Comparison of ENCODE assay signal across 13 cellular contexts in genomic region chr12:123034865-123035264, GRCh38. TPM values are rescaled to one million over a fixed set of nuclear protein-coding genes. Genes with fewer than 3 reads are reported as not detected.
DNase-seq lines count a peak whose midpoint lies in the region; ATAC-seq and TF ChIP-seq lines count a peak whose summit lies in the region.
"Had no signal": no experiment of that assay in that cellular context is flagged by ENCODE, and none has a peak within 500 bp of the region (broad histone marks: within the 10 kb centered on the region; RNA-seq: fewer than 3 reads in every experiment).

No MANE protein-coding gene starts in this region.

- H3K4me1 ChIP-seq in BLaER1 (peaks cover 52% of the 10 kb centered on the region), HEK293 (ENCODE audit: control insufficient read depth, insufficient read depth, low read length) (0 out of 2 replicates have a peak, but pooled peaks cover 5% of the 10 kb centered on the region), suprapubic skin (no peaks in the 10 kb centered on the region)
- H3K4me1 ChIP-seq: psoas muscle had no signal

- POLR2A ChIA-PET in HEK293 (lab: Yijun Ruan, JAX): interaction anchor here (0.5 kb wide), 1 partner anchor 272 kb away, joined by 4 read pairs; no protein-coding TSS in a partner anchor

- no peak overlapping the region for H3K4me3 Mint-ChIP-seq in activated naive CD8-positive, alpha-beta T cell treated with anti-CD3 and anti-CD28 coated beads, Interleukin-2, amount 50 U/mL, for 24 hours
- H3K4me3 Mint-ChIP-seq: brain had no signal

- H3K9me3 Mint-ChIP-seq in activated naive CD8-positive, alpha-beta T cell treated with anti-CD3 and anti-CD28 coated beads, Interleukin-2, amount 50 U/mL, for 24 hours: no peaks in the 10 kb centered on the region
- H3K9me3 Mint-ChIP-seq: brain had no signal

- TF ChIP-seq EP300 in suprapubic skin (IDR thresholded peaks at IDR 0.05): no peak

- H3K4me2 ChIP-seq in BLaER1: peak overlapping the region; percentile 84

- DNase-seq in activated naive CD8-positive, alpha-beta T cell treated with anti-CD3 and anti-CD28 coated beads, Interleukin-2, amount 50 U/mL, for 24 hours: no peak
- DNase-seq in left kidney (ENCODE audit: low read depth, low spot score) (peak; percentile 33), suprapubic skin (ENCODE audit: low spot score in 2 of 2) (no peak), COLO668 (lab: John Stamatoyannopoulos, UW; ENCODE audit: unreplicated experiment) (no peak)
- DNase-seq: NCI-H345, psoas muscle, stomach, T-helper 2 cell had no signal

- H4K20me1 ChIP-seq in BLaER1: peaks cover 42% of the 10 kb centered on the region; the same call in 1 of the 2 replicates

- CTCF ChIA-PET in HEK293 (lab: Yijun Ruan, JAX): interaction anchor here (0.7 to 1.4 kb wide), 3 partner anchors 9 to 16 kb away, joined by 4 to 5 read pairs (median 4); no protein-coding TSS in a partner anchor

- H3K4me3 ChIP-seq in BLaER1 (peak overlapping the region; percentile 39; the same call in 1 of the 2 replicates), HEK293 (ENCODE audit: low read depth, low read length) (no peak overlapping the region), suprapubic skin (no peak overlapping the region)
- H3K4me3 ChIP-seq: psoas muscle, stomach had no signal

- H3K27ac ChIP-seq in BLaER1 (peak overlapping the region; percentile 68), HEK293 (ENCODE audit: extremely low read depth, low read depth, low read length) (no peak overlapping the region), suprapubic skin (no peak overlapping the region)
- H3K27ac ChIP-seq: psoas muscle had no signal

- no peaks in the 10 kb centered on the region for H3K9me3 ChIP-seq in BLaER1
- no peaks in the 10 kb centered on the region for H3K9me3 ChIP-seq in HEK293 (ENCODE audit: control insufficient read depth, insufficient read depth, low read depth, low read length)
- no peaks in the 10 kb centered on the region for H3K9me3 ChIP-seq in suprapubic skin
- H3K9me3 ChIP-seq: psoas muscle, stomach had no signal

- H3K27me3 ChIP-seq in BLaER1 (no peaks in the 10 kb centered on the region), suprapubic skin (no peaks in the 10 kb centered on the region)
- H3K27me3 ChIP-seq: stomach had no signal

- peak overlapping the region; percentile 79 for H3K27ac Mint-ChIP-seq in activated naive CD8-positive, alpha-beta T cell treated with anti-CD3 and anti-CD28 coated beads, Interleukin-2, amount 50 U/mL, for 24 hours

- H3K36me3 ChIP-seq in BLaER1: peaks cover 34% of the 10 kb centered on the region; the same call in 1 of the 2 replicates
- no peaks in the 10 kb centered on the region for H3K36me3 ChIP-seq in HEK293 (ENCODE audit: control insufficient read depth in 2 of 2, insufficient read depth in 1 of 2, low read length in 2 of 2)
- peaks cover 12% of the 10 kb centered on the region for H3K36me3 ChIP-seq in suprapubic skin

- peaks cover 23% of the 10 kb centered on the region for H3K4me1 Mint-ChIP-seq in activated naive CD8-positive, alpha-beta T cell treated with anti-CD3 and anti-CD28 coated beads, Interleukin-2, amount 50 U/mL, for 24 hours
- H3K4me1 Mint-ChIP-seq: brain had no signal

- TF ChIP-seq CTCF in HEK293 (tag by site-specific recombination; IDR thresholded peaks at IDR 0.05): no peak
- TF ChIP-seq CTCF in suprapubic skin (IDR thresholded peaks at IDR 0.05): no peak

- peaks cover 8% of the 10 kb centered on the region for H3K36me3 Mint-ChIP-seq in activated naive CD8-positive, alpha-beta T cell treated with anti-CD3 and anti-CD28 coated beads, Interleukin-2, amount 50 U/mL, for 24 hours (ENCODE audit: low read depth)
- H3K36me3 Mint-ChIP-seq: brain had no signal

- peak; percentile 97 for ATAC-seq in activated naive CD8-positive, alpha-beta T cell treated with anti-CD3 and anti-CD28 coated beads, Interleukin-2, amount 50 U/mL, for 24 hours
- no peak for ATAC-seq in GM18519 (IDR thresholded peaks at IDR 0.05; ENCODE audit: low FRiP score, unreplicated experiment)
- no peak for ATAC-seq in HG03432 (IDR thresholded peaks at IDR 0.05; ENCODE audit: unreplicated experiment)
- ATAC-seq: psoas muscle had no signal

- WGBS in suprapubic skin: 44% methylated on average over 4 of the region's 4 CpGs

- peak overlapping the region; percentile 48; the same call in 1 of the 2 replicates for H3K9ac ChIP-seq in BLaER1

- no peak for TF ChIP-seq POLR2A in suprapubic skin (IDR thresholded peaks at IDR 0.05)

- no peaks in the 10 kb centered on the region for H3K27me3 Mint-ChIP-seq in activated naive CD8-positive, alpha-beta T cell treated with anti-CD3 and anti-CD28 coated beads, Interleukin-2, amount 50 U/mL, for 24 hours
- H3K27me3 Mint-ChIP-seq: brain had no signal

TF ChIP-seq in HEK293, 187 proteins besides CTCF, POLR2A, EP300 and RAD21 (continues in another document):
- TF ChIP-seq ZNF280C (tag by site-specific recombination; IDR thresholded peaks at IDR 0.05) (no peak), ZBTB21 (tag by site-specific recombination; IDR thresholded peaks at IDR 0.05) (peak; percentile 41; the same call in 1 of the 2 replicates), ZNF449 (tag by site-specific recombination; IDR thresholded peaks at IDR 0.05) (no peak), KLF10 (tag by site-specific recombination; IDR thresholded peaks at IDR 0.05) (no peak), ZNF350 (tag by site-specific recombination; IDR thresholded peaks at IDR 0.05) (no peak), ZNF692 (tag by site-specific recombination; IDR thresholded peaks at IDR 0.05) (peak; percentile 40; the same call in 1 of the 2 replicates), ZNF362 (tag by site-specific recombination; IDR thresholded peaks at IDR 0.05) (no peak), ZNF394 (tag by site-specific recombination; IDR thresholded peaks at IDR 0.05; ENCODE audit: borderline replicate concordance) (peak; percentile 52; the same call in 1 of the 2 replicates), ZXDB (tag by site-specific recombination; IDR thresholded peaks at IDR 0.05) (no peak), ZNF335 (tag by site-specific recombination; conservative IDR thresholded peaks at IDR 0.05) (peak; percentile 62), ZNF248 (tag by site-specific recombination; IDR thresholded peaks at IDR 0.05) (no peak), ZNF19 (tag by site-specific recombination; IDR thresholded peaks at IDR 0.05; ENCODE audit: low read depth) (no peak)

RNA-seq across cellular contexts. Expression of gene ARL6IP4, which starts 54.4 kb away (rescaled TPM):
- total RNA-seq in suprapubic skin: 100 to 1,000 TPM in 3 of 4 donors, 10 to 100 TPM in 1; 87.5 to 149 (median 114) TPM

RNA-seq across cellular contexts. Expression of gene OGFOD2, which starts 59.8 kb away (rescaled TPM):
- 10 to 100 TPM in 3 of 4 donors, 1 to 10 TPM in 1; 9.9 to 27.0 (median 13.5) TPM for total RNA-seq in suprapubic skin
